ENCODE assay signal across 21 cellular contexts in the genomic region with DNA sequence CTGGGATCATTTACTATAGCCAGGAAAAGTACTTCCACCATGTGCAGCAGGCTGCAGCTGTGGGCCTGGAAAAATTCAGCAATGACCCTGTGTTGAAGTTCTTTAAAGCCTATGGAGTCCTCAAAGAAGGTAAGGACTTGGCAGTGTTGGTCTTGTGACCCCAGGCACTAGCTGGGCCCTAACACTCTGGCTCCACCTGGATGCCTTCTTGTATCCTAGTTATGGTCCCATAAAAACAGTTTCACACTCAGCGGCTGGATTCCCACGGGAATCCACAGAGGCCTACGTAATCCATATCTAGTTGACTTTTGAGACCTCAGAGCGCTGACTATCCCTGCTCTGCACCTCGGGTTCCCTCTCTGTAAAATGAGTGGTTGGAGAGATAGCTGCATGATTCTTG. TPM values are rescaled to one million over a fixed set of nuclear protein-coding genes. Genes with fewer than 3 reads are reported as not detected.
DNase-seq lines count a peak whose midpoint lies in the region; ATAC-seq lines count a peak whose summit lies in the region.
"Had no signal": no experiment of that assay in that cellular context is flagged by ENCODE, and none has a peak within 500 bp of the region (broad histone marks: within the 10 kb centered on the region; RNA-seq: fewer than 3 reads in every experiment).

No MANE protein-coding gene starts in this region.

- H3K4me2 ChIP-seq in BLaER1, result peak overlapping the region; percentile 99

- no peaks in the 10 kb centered on the region for H3K27me3 Mint-ChIP-seq in CD4-positive, alpha-beta memory T cell
- H3K27me3 Mint-ChIP-seq in activated T-helper 17 cell treated with anti-CD3 and anti-CD28 coated beads, Interleukin-2, amount 50 U/mL, for 72 hours, result no peaks in the 10 kb centered on the region
- peaks cover 0 to 5% (median 0%) of the 10 kb centered on the region in 5 donors for H3K27me3 Mint-ChIP-seq in naive thymus-derived CD4-positive, alpha-beta T cell
- H3K27me3 Mint-ChIP-seq: activated CD4-positive, alpha-beta T cell treated with anti-CD3 and anti-CD28 coated beads, Interleukin-2, amount 10 ng/mL, durations not matched to agents 24 days and 14 days had no signal

- H3K4me3 Mint-ChIP-seq in CD4-positive, alpha-beta memory T cell, result peak overlapping the region in 4 of 8 donors; percentile 41 to 99 (median 96)
- peak overlapping the region; percentile 96 for H3K4me3 Mint-ChIP-seq in activated T-helper 17 cell treated with anti-CD3 and anti-CD28 coated beads, Interleukin-2, amount 50 U/mL, for 72 hours
- H3K4me3 Mint-ChIP-seq in naive thymus-derived CD4-positive, alpha-beta T cell, result peak overlapping the region in 7 of 10 donors; percentile 4 to 100 (median 92)

- H3K4me1 Mint-ChIP-seq in CD4-positive, alpha-beta memory T cell, result peaks cover 32 to 47% (median 40%) of the 10 kb centered on the region in 4 donors
- H3K4me1 Mint-ChIP-seq in activated T-helper 17 cell treated with anti-CD3 and anti-CD28 coated beads, Interleukin-2, amount 50 U/mL, for 72 hours, result peaks cover 35% of the 10 kb centered on the region
- H3K4me1 Mint-ChIP-seq in naive thymus-derived CD4-positive, alpha-beta T cell, result peaks cover 37 to 47% (median 39%) of the 10 kb centered on the region in 7 donors

- no peak overlapping the region for H3K4me3 ChIP-seq in BLaER1
- H3K4me3 ChIP-seq in CD4-positive, alpha-beta memory T cell (ENCODE audit: low read length in 2 of 2), result no peak overlapping the region
- H3K4me3 ChIP-seq in naive thymus-derived CD4-positive, alpha-beta T cell (ENCODE audit: low read length), result no peak overlapping the region
- H3K4me3 ChIP-seq: SJCRH30, uterus had no signal

- H3K4me1 ChIP-seq in BLaER1, result peaks cover 59% of the 10 kb centered on the region
- peaks cover 40% of the 10 kb centered on the region for H3K4me1 ChIP-seq in CD4-positive, alpha-beta memory T cell (ENCODE audit: insufficient read depth, low read length)
- peaks cover 18 to 22% of the 10 kb centered on the region in 2 donors for H3K4me1 ChIP-seq in naive thymus-derived CD4-positive, alpha-beta T cell (ENCODE audit: control insufficient read depth in 2 of 2, insufficient read depth in 2 of 2, low read length in 2 of 2)

- no peak overlapping the region; the same call in 1 of the 2 replicates for H3K27ac ChIP-seq in BLaER1
- H3K27ac ChIP-seq in CD4-positive, alpha-beta memory T cell (ENCODE audit: low read depth, low read length), result no peak overlapping the region
- H3K27ac ChIP-seq in naive thymus-derived CD4-positive, alpha-beta T cell (ENCODE audit: low read depth, low read length), result no peak overlapping the region
- H3K27ac ChIP-seq: SJCRH30, uterus had no signal

- POLR2A ChIA-PET in CD4-positive, alpha-beta memory T cell (lab: Charles Lee; ENCODE audit: partially characterized antibody), result interaction anchor here (1.2 to 2.2 kb wide), 8 partner anchors 7 to 298 kb away, joined by 3 to 13 read pairs (median 6); no protein-coding TSS in a partner anchor
- POLR2A ChIA-PET in naive thymus-derived CD4-positive, alpha-beta T cell (lab: Charles Lee), result interaction anchor here (0.7 to 2.0 kb wide), 2 partner anchors 42 to 301 kb away, joined by 3 to 4 read pairs; no protein-coding TSS in a partner anchor

- H3K27ac Mint-ChIP-seq in CD4-positive, alpha-beta memory T cell, result peak overlapping the region in 5 of 7 donors; percentile 48 to 99 (median 71)
- peak overlapping the region; percentile 93 for H3K27ac Mint-ChIP-seq in activated T-helper 17 cell treated with anti-CD3 and anti-CD28 coated beads, Interleukin-2, amount 50 U/mL, for 72 hours
- H3K27ac Mint-ChIP-seq in naive thymus-derived CD4-positive, alpha-beta T cell, result peak overlapping the region in 5 of 9 donors; percentile 58 to 96 (median 84)

- peaks cover 32% of the 10 kb centered on the region for H4K20me1 ChIP-seq in BLaER1

- H3K9ac ChIP-seq in BLaER1, result no peak overlapping the region

- intact Hi-C loops in CD4-positive, alpha-beta memory T cell (cut with micrococcal nuclease), result loop anchor here (5.0 kb wide), 2 partner anchors 57 to 273 kb away; partner anchors contain the start of genes SCN11A, SLC25A38 and WDR48
- intact Hi-C loops in naive thymus-derived CD4-positive, alpha-beta T cell (cut with micrococcal nuclease), result loop anchor here (2.0 to 5.0 kb wide), 4 partner anchors 16 to 972 kb away; partner anchors contain the start of genes ACAA1 (in 1 of the 2), MYD88 (in 1 of the 2), RPSA (in 1 of the 2) and SLC25A38 (in 1 of the 2)

- DNase-seq in CD4-positive, alpha-beta memory T cell, result no peak
- no peak for DNase-seq in naive thymus-derived CD4-positive, alpha-beta T cell
- DNase-seq in NCI-H526 treated with DMSO at 0.1 percent for 48 hours (lab: John Stamatoyannopoulos, UW), result no peak
- DNase-seq: amniotic stem cell; effector CD8-positive, alpha-beta T cell; GDM1; head of caudate nucleus; HFFc6; left ventricle myocardium superior; NCI-H1092 treated with DMSO at 0.1 percent for 48 hours; NCI-H2081 treated with DMSO at 0.1 percent for 48 hours; NCI-H524 treated with DMSO at 0.1 percent for 48 hours; SJCRH30; stimulated activated CD4-positive, alpha-beta T cell treated with anti-CD3 and anti-CD28 coated beads, Interleukin-1b, Interleukin-23, amount 100 ng/mL, for 48 hours; T1000; uterus had no signal

- H3K27me3 ChIP-seq in BLaER1, result no peaks in the 10 kb centered on the region
- H3K27me3 ChIP-seq in CD4-positive, alpha-beta memory T cell (ENCODE audit: insufficient read depth, low read length), result no peaks in the 10 kb centered on the region
- H3K27me3 ChIP-seq in naive thymus-derived CD4-positive, alpha-beta T cell (ENCODE audit: control insufficient read depth in 2 of 2, insufficient read depth in 2 of 2, low read length in 2 of 2), result no peaks in the 10 kb centered on the region
- H3K27me3 ChIP-seq: SJCRH30, uterus had no signal

- H3K9me3 Mint-ChIP-seq in CD4-positive, alpha-beta memory T cell, result no peaks in the 10 kb centered on the region
- no peaks in the 10 kb centered on the region for H3K9me3 Mint-ChIP-seq in activated T-helper 17 cell treated with anti-CD3 and anti-CD28 coated beads, Interleukin-2, amount 50 U/mL, for 72 hours
- H3K9me3 Mint-ChIP-seq in naive thymus-derived CD4-positive, alpha-beta T cell, result no peaks in the 10 kb centered on the region
- H3K9me3 Mint-ChIP-seq: activated CD4-positive, alpha-beta T cell treated with anti-CD3 and anti-CD28 coated beads, Interleukin-2, amount 10 ng/mL, durations not matched to agents 24 days and 14 days; HFFc6 had no signal

- ATAC-seq in activated T-helper 17 cell treated with anti-CD3 and anti-CD28 coated beads, Interleukin-2, amount 50 U/mL, for 72 hours (replicated peaks), result no peak
- no peak for ATAC-seq in naive thymus-derived CD4-positive, alpha-beta T cell
- ATAC-seq in GM21515 (IDR thresholded peaks at IDR 0.05; ENCODE audit: unreplicated experiment), result no peak
- ATAC-seq in HG03469 (IDR thresholded peaks at IDR 0.05; ENCODE audit: unreplicated experiment), result no peak
- ATAC-seq: left ventricle myocardium superior had no signal

- H3K36me3 ChIP-seq in BLaER1, result no peaks in the 10 kb centered on the region; the same call in 1 of the 2 replicates
- no peaks in the 10 kb centered on the region for H3K36me3 ChIP-seq in CD4-positive, alpha-beta memory T cell (ENCODE audit: insufficient read depth, low read length)
- peaks cover 0 to 8% (median 0%) of the 10 kb centered on the region in 3 experiments for H3K36me3 ChIP-seq in naive thymus-derived CD4-positive, alpha-beta T cell (ENCODE audit: control insufficient read depth in 2 of 3, insufficient read depth in 3 of 3, low read length in 3 of 3)
- H3K36me3 ChIP-seq: SJCRH30, uterus had no signal

- CTCF ChIA-PET in CD4-positive, alpha-beta memory T cell (lab: Charles Lee; ENCODE audit: partially characterized antibody), result interaction anchor here (1.4 to 14.8 kb wide), 4 partner anchors 17 to 181 kb away, joined by 3 to 170 read pairs (median 19); no protein-coding TSS in a partner anchor
- CTCF ChIA-PET in naive thymus-derived CD4-positive, alpha-beta T cell (lab: Charles Lee), result interaction anchor here (1.0 kb wide), 1 partner anchor 36 kb away, joined by 3 read pairs; no protein-coding TSS in a partner anchor

- peaks cover 0 to 10% of the 10 kb centered on the region in 2 donors for H3K36me3 Mint-ChIP-seq in CD4-positive, alpha-beta memory T cell
- peaks cover 7% of the 10 kb centered on the region for H3K36me3 Mint-ChIP-seq in activated T-helper 17 cell treated with anti-CD3 and anti-CD28 coated beads, Interleukin-2, amount 50 U/mL, for 72 hours (ENCODE audit: low read depth)
- peaks cover 0 to 8% (median 0%) of the 10 kb centered on the region in 5 donors for H3K36me3 Mint-ChIP-seq in naive thymus-derived CD4-positive, alpha-beta T cell

- H3K9me3 ChIP-seq in BLaER1, result no peaks in the 10 kb centered on the region
- no peaks in the 10 kb centered on the region for H3K9me3 ChIP-seq in CD4-positive, alpha-beta memory T cell (ENCODE audit: control insufficient read depth in 1 of 2, low read length in 2 of 2)
- no peaks in the 10 kb centered on the region for H3K9me3 ChIP-seq in naive thymus-derived CD4-positive, alpha-beta T cell (ENCODE audit: control insufficient read depth in 2 of 3, low read length in 3 of 3)
- H3K9me3 ChIP-seq: SJCRH30, uterus had no signal

RNA-seq across cellular contexts. Expression of gene TTC21A, which starts 1.6 kb away (rescaled TPM):
- 1 to 10 TPM; 3.0 to 3.9 TPM for total RNA-seq in CD4-positive, alpha-beta memory T cell
- 1 to 10 TPM in 1 of 2 donors, not detected in 1; 1.1 TPM for polyA plus RNA-seq in CD4-positive, alpha-beta memory T cell
- 1 to 10 TPM; 2.7 to 4.7 TPM for total RNA-seq in activated T-helper 17 cell treated with anti-CD3 and anti-CD28 coated beads, Interleukin-2, amount 50 U/mL, for 72 hours
- 1 to 10 TPM; 2.8 to 9.7 (median 5.3) TPM for total RNA-seq in naive thymus-derived CD4-positive, alpha-beta T cell
- under 1 TPM; 0.37 to 0.63 TPM for polyA plus RNA-seq in naive thymus-derived CD4-positive, alpha-beta T cell

RNA-seq across cellular contexts. Expression of gene GORASP1, which starts 1.7 kb away (rescaled TPM):
- total RNA-seq in CD4-positive, alpha-beta memory T cell, result 10 to 100 TPM; 57.1 to 58.4 TPM
- 10 to 100 TPM; 21.5 to 22.1 TPM for polyA plus RNA-seq in CD4-positive, alpha-beta memory T cell
- total RNA-seq in activated T-helper 17 cell treated with anti-CD3 and anti-CD28 coated beads, Interleukin-2, amount 50 U/mL, for 72 hours, result 10 to 100 TPM; 21.2 to 24.2 TPM
- 10 to 100 TPM; 28.2 to 58.5 (median 44.6) TPM for total RNA-seq in naive thymus-derived CD4-positive, alpha-beta T cell
- 10 to 100 TPM; 14.8 to 22.0 TPM for polyA plus RNA-seq in naive thymus-derived CD4-positive, alpha-beta T cell

RNA-seq across cellular contexts. Expression of gene CSRNP1, which starts 44.3 kb away (rescaled TPM):
- total RNA-seq in CD4-positive, alpha-beta memory T cell, result 10 to 100 TPM; 14.9 to 15.3 TPM
- 10 to 100 TPM; 22.5 to 89.7 TPM for polyA plus RNA-seq in CD4-positive, alpha-beta memory T cell
- 100 to 1,000 TPM in 1 of 2 donors, 10 to 100 TPM in 1; 42.9 to 145 TPM for total RNA-seq in activated T-helper 17 cell treated with anti-CD3 and anti-CD28 coated beads, Interleukin-2, amount 50 U/mL, for 72 hours
- total RNA-seq in naive thymus-derived CD4-positive, alpha-beta T cell, result 100 to 1,000 TPM in 2 of 5 experiments, 10 to 100 TPM in 3; 13.7 to 319 (median 22.9) TPM
- 10 to 100 TPM in 1 of 2 donors, 1 to 10 TPM in 1; 9.8 to 12.1 TPM for polyA plus RNA-seq in naive thymus-derived CD4-positive, alpha-beta T cell

RNA-seq across cellular contexts. Expression of gene WDR48, which starts 57.3 kb away (rescaled TPM):
- 10 to 100 TPM; 59.4 to 69.8 TPM for total RNA-seq in CD4-positive, alpha-beta memory T cell
- 10 to 100 TPM; 32.6 to 48.1 TPM for polyA plus RNA-seq in CD4-positive, alpha-beta memory T cell
- total RNA-seq in activated T-helper 17 cell treated with anti-CD3 and anti-CD28 coated beads, Interleukin-2, amount 50 U/mL, for 72 hours, result 10 to 100 TPM; 56.6 to 81.1 TPM
- 10 to 100 TPM; 46.7 to 97.7 (median 68.0) TPM for total RNA-seq in naive thymus-derived CD4-positive, alpha-beta T cell
- 10 to 100 TPM; 37.5 to 46.6 TPM for polyA plus RNA-seq in naive thymus-derived CD4-positive, alpha-beta T cell

RNA-seq across cellular contexts. Expression of gene SCN11A, which starts 57.3 kb away (rescaled TPM):
- total RNA-seq in CD4-positive, alpha-beta memory T cell, result under 1 TPM; 0.08 to 0.15 TPM
- not detected for polyA plus RNA-seq in CD4-positive, alpha-beta memory T cell
- total RNA-seq in activated T-helper 17 cell treated with anti-CD3 and anti-CD28 coated beads, Interleukin-2, amount 50 U/mL, for 72 hours, result under 1 TPM; 0.21 to 0.22 TPM
- total RNA-seq in naive thymus-derived CD4-positive, alpha-beta T cell, result under 1 TPM; 0.07 to 0.32 (median 0.19) TPM
- polyA plus RNA-seq in naive thymus-derived CD4-positive, alpha-beta T cell, result not detected
- total RNA-seq: activated CD4-positive, alpha-beta T cell treated with anti-CD3 and anti-CD28 coated beads, Interleukin-2, amount 10 ng/mL, durations not matched to agents 24 days and 14 days; HFFc6; left ventricle myocardium superior had no signal
